In genomic region chr10:125283831-125284614, GRCh38 we compare ENCODE assay signal across 14 cellular contexts.
A peak's percentile ranks its signal among the peaks of the same experiment; 100 is the strongest.
DNase-seq lines count a peak whose midpoint lies in the region; ATAC-seq and TF ChIP-seq lines count a peak whose summit lies in the region.
"Had no signal": no experiment of that assay in that cellular context is flagged by ENCODE, and none has a peak within 500 bp of the region (broad histone marks: within the 10 kb centered on the region; RNA-seq: fewer than 3 reads in every experiment).

No MANE protein-coding gene starts in this region.

- no peaks in the 10 kb centered on the region for H3K79me2 ChIP-seq in HCT116 (ENCODE audit: insufficient read depth, low read length)

- POLR2A ChIA-PET in HCT116 (lab: Charles Lee), result no interaction called here

- no peak for TF ChIP-seq POLR2A in HCT116 (IDR thresholded peaks at IDR 0.05; ENCODE audit: borderline replicate concordance, extremely low read depth, insufficient read depth, insufficient read length)

- H3K27me3 Mint-ChIP-seq in chondrocyte (ENCODE audit: low read depth) (peaks cover 13% of the 10 kb centered on the region), osteocyte (ENCODE audit: unreplicated experiment) (peaks cover 35% of the 10 kb centered on the region)
- peaks cover 14% of the 10 kb centered on the region for H3K27me3 Mint-ChIP-seq in activated T-cell treated with anti-CD3 and anti-CD28 coated beads, Interleukin-2, amount 50 U/mL, for 72 hours (ENCODE audit: low read depth)

- H3K27ac Mint-ChIP-seq in chondrocyte (ENCODE audit: unreplicated experiment), result no peak overlapping the region
- H3K27ac Mint-ChIP-seq in osteocyte (ENCODE audit: unreplicated experiment), result no peak overlapping the region
- H3K27ac Mint-ChIP-seq in activated T-cell treated with anti-CD3 and anti-CD28 coated beads, Interleukin-2, amount 50 U/mL, for 72 hours, result no peak overlapping the region
- H3K27ac Mint-ChIP-seq: CD4-positive, alpha-beta T cell had no signal

- H3K27me3 ChIP-seq in HCT116 (ENCODE audit: insufficient read depth, low read length), result no peaks in the 10 kb centered on the region
- H3K27me3 ChIP-seq: BE2C had no signal

- RAD21 ChIA-PET in HCT116 (lab: Charles Lee; ENCODE audit: low non-redundant PET in 1 of 2, low total read pairs in 2 of 2, uncharacterized antibody in 2 of 2, unreplicated experiment in 2 of 2), result no interaction called here

- intact Hi-C loops in HCT116 (cut with micrococcal nuclease), result no loop called here

- no peaks in the 10 kb centered on the region for H4K20me1 ChIP-seq in HCT116 (ENCODE audit: insufficient read depth)

- TF ChIP-seq RAD21 in HCT116 (IDR thresholded peaks at IDR 0.05; ENCODE audit: low read depth), result no peak

- peak overlapping the region; percentile 48 for H3K4me2 ChIP-seq in HCT116 (ENCODE audit: low read length)

- no peak for TF ChIP-seq CTCF in HCT116 (IDR thresholded peaks at IDR 0.05 in 2 of 3, conservative IDR thresholded peaks at IDR 0.05 in 1 of 3; ENCODE audit: borderline replicate concordance in 1 of 3, insufficient read depth in 1 of 3, low read depth in 2 of 3, low read length in 2 of 3)
- TF ChIP-seq CTCF in chondrocyte (IDR thresholded peaks at IDR 0.05), result no peak
- TF ChIP-seq CTCF in osteocyte (IDR thresholded peaks at IDR 0.05), result no peak
- TF ChIP-seq CTCF in GM13977 (IDR thresholded peaks at IDR 0.05; ENCODE audit: extremely low read depth, insufficient read depth, missing control alignments), result no peak

- DNase-seq in HCT116 (ENCODE audit: low read depth, low spot score) (no peak), chondrocyte (ENCODE audit: low spot score) (peak; percentile 59), kidney tubule cell (ENCODE audit: low spot score) (peak; percentile 16), osteocyte (ENCODE audit: extremely low spot score, unreplicated experiment) (peak; percentile 44), globus pallidus (ENCODE audit: low spot score) (no peak), GM13977 (ENCODE audit: low spot score) (no peak)
- DNase-seq in activated T-cell treated with anti-CD3 and anti-CD28 coated beads, Interleukin-2, amount 50 U/mL, for 72 hours, result no peak
- DNase-seq: BE2C; Caco-2; CD4-positive, alpha-beta T cell; GF-D8 had no signal

- H3K27ac ChIP-seq in HCT116 (ENCODE audit: low read depth, low read length), result no peak overlapping the region
- H3K27ac ChIP-seq: GM23248 had no signal

- H3K9me3 ChIP-seq in HCT116 (ENCODE audit: control insufficient read depth in 1 of 2, insufficient read depth in 1 of 2, low read depth in 1 of 2, low read length in 2 of 2), result no peaks in the 10 kb centered on the region
- H3K9me3 ChIP-seq: BE2C, Caco-2 had no signal

- ATAC-seq in HCT116 (no peak), GM18907 (IDR thresholded peaks at IDR 0.05; ENCODE audit: unreplicated experiment) (no peak)
- no peak for ATAC-seq in activated T-cell treated with anti-CD3 and anti-CD28 coated beads, Interleukin-2, amount 50 U/mL, for 72 hours (replicated peaks in 1 of 2)

- peaks cover 2 to 10% of the 10 kb centered on the region in 2 experiments; a peak in 2 of 4 replicates for H3K4me1 ChIP-seq in HCT116 (ENCODE audit: control insufficient read depth in 1 of 2, insufficient read depth in 2 of 2, low read length in 2 of 2)
- H3K4me1 ChIP-seq: BE2C, Caco-2 had no signal

- peak overlapping the region; percentile 42 for H2AFZ ChIP-seq in HCT116 (ENCODE audit: low read depth, low read length, poor library complexity, severe bottlenecking)
- H2AFZ ChIP-seq: GM23248 had no signal

- H3K36me3 Mint-ChIP-seq in chondrocyte (ENCODE audit: low read depth) (peaks cover 2% of the 10 kb centered on the region), osteocyte (ENCODE audit: unreplicated experiment) (no peaks in the 10 kb centered on the region)
- no peaks in the 10 kb centered on the region for H3K36me3 Mint-ChIP-seq in activated T-cell treated with anti-CD3 and anti-CD28 coated beads, Interleukin-2, amount 50 U/mL, for 72 hours (ENCODE audit: insufficient read depth in 2 of 2)

- peaks cover 2% of the 10 kb centered on the region for H3K4me1 Mint-ChIP-seq in chondrocyte (ENCODE audit: low read depth)
- H3K4me1 Mint-ChIP-seq in osteocyte (ENCODE audit: unreplicated experiment), result no peaks in the 10 kb centered on the region
- no peaks in the 10 kb centered on the region for H3K4me1 Mint-ChIP-seq in activated T-cell treated with anti-CD3 and anti-CD28 coated beads, Interleukin-2, amount 50 U/mL, for 72 hours (ENCODE audit: low read depth)

- no peaks in the 10 kb centered on the region for H3K36me3 ChIP-seq in HCT116 (ENCODE audit: control insufficient read depth in 1 of 2, insufficient read depth in 2 of 2, low read length in 2 of 2)
- H3K36me3 ChIP-seq: BE2C had no signal

- no peak overlapping the region for H3K9ac ChIP-seq in HCT116 (ENCODE audit: low read length)
- H3K9ac ChIP-seq: GM23248 had no signal

- H3K9me3 Mint-ChIP-seq in chondrocyte (ENCODE audit: low read depth), result peaks cover 9% of the 10 kb centered on the region
- peaks cover 4% of the 10 kb centered on the region for H3K9me3 Mint-ChIP-seq in osteocyte (ENCODE audit: unreplicated experiment)
- peaks cover 0 to 6% of the 10 kb centered on the region in 2 donors for H3K9me3 Mint-ChIP-seq in activated T-cell treated with anti-CD3 and anti-CD28 coated beads, Interleukin-2, amount 50 U/mL, for 72 hours

- peak overlapping the region in 1 of 2 experiments; percentile 26; a peak in 2 of 4 replicates for H3K4me3 ChIP-seq in HCT116 (replicated peaks in 1 of 2; ENCODE audit: low read depth in 1 of 2, low read length in 2 of 2)
- H3K4me3 ChIP-seq: GM23248, K562 had no signal

- no peaks in the 10 kb centered on the region for H3K9me2 ChIP-seq in HCT116 (ENCODE audit: insufficient read depth)

- BruUV-seq in HCT116 (replicated peaks; lab: Mats Ljungman, UMichigan), result no TSS peak

- H3K4me3 Mint-ChIP-seq in chondrocyte (ENCODE audit: unreplicated experiment), result no peak overlapping the region
- H3K4me3 Mint-ChIP-seq in osteocyte (ENCODE audit: unreplicated experiment), result no peak overlapping the region
- H3K4me3 Mint-ChIP-seq in activated T-cell treated with anti-CD3 and anti-CD28 coated beads, Interleukin-2, amount 50 U/mL, for 72 hours, result no peak overlapping the region
- H3K4me3 Mint-ChIP-seq: CD4-positive, alpha-beta T cell had no signal

- CTCF ChIA-PET in HCT116 (lab: Charles Lee), result no interaction called here

- in situ Hi-C loops in GM13977 (cut with MboI; ENCODE audit: low pct_unique_long_range_greater_than_20kb, low sequenced_read_pairs, unreplicated experiment), result no loop called here

TF ChIP-seq in HCT116, 20 proteins besides CTCF, POLR2A, EP300 and RAD21:
- TF ChIP-seq SRF (IDR thresholded peaks at IDR 0.05; ENCODE audit: low read depth), result no peak
- TF ChIP-seq CEBPB (IDR thresholded peaks at IDR 0.05; ENCODE audit: low read depth), result no peak
- no peak for TF ChIP-seq ELF1 (IDR thresholded peaks at IDR 0.05; ENCODE audit: borderline replicate concordance, low read depth)
- no peak for TF ChIP-seq SP1 (IDR thresholded peaks at IDR 0.05; ENCODE audit: low read depth)
- TF ChIP-seq ZFX (IDR thresholded peaks at IDR 0.05), result no peak
- TF ChIP-seq SIN3A (IDR thresholded peaks at IDR 0.05; ENCODE audit: low read depth), result no peak
- no peak for TF ChIP-seq POLR2AphosphoS5 (IDR thresholded peaks at IDR 0.05; ENCODE audit: low read depth, low read length)
- no peak for TF ChIP-seq MAX (IDR thresholded peaks at IDR 0.05)
- no peak for TF ChIP-seq ATF3 (IDR thresholded peaks at IDR 0.05)
- no peak for TF ChIP-seq CBX3 (IDR thresholded peaks at IDR 0.05; ENCODE audit: low read depth)
- TF ChIP-seq YY1 (IDR thresholded peaks at IDR 0.05; ENCODE audit: extremely low read depth, insufficient replicate concordance, low read depth, low read length), result no peak
- TF ChIP-seq FOSL1 (IDR thresholded peaks at IDR 0.05; ENCODE audit: low read depth), result no peak
- no peak for TF ChIP-seq ZNF274 (IDR thresholded peaks at IDR 0.05; ENCODE audit: low read depth, low read length)

Comparison
In these comparisons a context has a peak if more than half of its experiments do, and no peak if none do; other contexts are left out.
1. DNase-seq: peak in chondrocyte (single experiment), kidney tubule cell (single experiment) and osteocyte (single experiment); none in HCT116 (single experiment), globus pallidus (single experiment), activated T-cell treated with anti-CD3 and anti-CD28 coated beads, Interleukin-2, amount 50 U/mL, for 72 hours (0 of 2) and GM13977 (single experiment).